ENCODE assay signal across 9 cellular contexts in the genomic region with DNA sequence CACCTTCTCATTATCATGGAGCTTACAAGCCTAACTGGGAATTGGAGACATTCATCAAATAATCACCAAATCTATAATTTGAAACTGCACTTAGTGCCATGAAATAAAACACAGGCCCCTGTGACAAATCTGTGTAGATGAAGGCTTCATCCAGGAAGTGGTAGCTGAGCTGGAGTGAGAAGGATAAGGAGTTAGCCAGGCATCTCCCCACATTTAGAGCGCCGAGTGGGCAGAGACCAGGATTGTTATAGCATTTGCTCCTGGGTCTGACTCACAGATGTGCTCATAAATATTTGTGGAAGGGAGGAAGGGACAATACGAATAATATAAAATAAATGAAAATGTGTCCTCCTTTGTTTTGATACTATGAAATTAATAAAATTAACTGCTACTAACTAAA. TPM values are rescaled to one million over a fixed set of nuclear protein-coding genes. Genes with fewer than 3 reads are reported as not detected.
DNase-seq lines count a peak whose midpoint lies in the region; ATAC-seq, FAIRE-seq and TF ChIP-seq lines count a peak whose summit lies in the region.
"Had no signal": no experiment of that assay in that cellular context is flagged by ENCODE, and none has a peak within 500 bp of the region (broad histone marks: within the 10 kb centered on the region; RNA-seq: fewer than 3 reads in every experiment).

No MANE protein-coding gene starts in this region.

- peaks cover 42% of the 10 kb centered on the region for H3K79me2 ChIP-seq in KMS-11 (ENCODE audit: insufficient read depth, low read depth)

- H3K36me3 Mint-ChIP-seq in naive thymus-derived CD4-positive, alpha-beta T cell: peaks cover 0 to 16% (median under 1%) of the 10 kb centered on the region in 5 donors

- no peak overlapping the region for H3K4me3 ChIP-seq in KMS-11 (IDR thresholded peaks at IDR 0.05; ENCODE audit: insufficient read depth, low read depth, low read length)
- H3K4me3 ChIP-seq in bronchial epithelial cell (ENCODE audit: low read depth, low read length): no peak overlapping the region
- H3K4me3 ChIP-seq in naive thymus-derived CD4-positive, alpha-beta T cell (ENCODE audit: low read length): no peak overlapping the region

- H3K9ac ChIP-seq in KMS-11: peak overlapping the region; percentile 100; the same call in 1 of the 2 replicates

- H3K4me2 ChIP-seq in KMS-11: peak overlapping the region; percentile 76

- FAIRE-seq in bronchial epithelial cell (lab: Jason Lieb, UNC): no peak

- H3K27ac Mint-ChIP-seq in naive thymus-derived CD4-positive, alpha-beta T cell: peak overlapping the region in 5 of 9 donors; percentile 45 to 92 (median 82)

- H3K36me3 ChIP-seq in KMS-11 (ENCODE audit: insufficient read depth): peaks cover 15% of the 10 kb centered on the region
- peaks cover 5% of the 10 kb centered on the region for H3K36me3 ChIP-seq in bronchial epithelial cell (ENCODE audit: control insufficient read depth, insufficient read depth, low read length)
- peaks cover 3 to 10% (median 4%) of the 10 kb centered on the region in 3 experiments for H3K36me3 ChIP-seq in naive thymus-derived CD4-positive, alpha-beta T cell (ENCODE audit: control insufficient read depth in 2 of 3, insufficient read depth in 3 of 3, low read length in 3 of 3)

- H3K27ac ChIP-seq in KMS-11: peak overlapping the region; percentile 99; the same call in 1 of the 2 replicates
- no peak overlapping the region for H3K27ac ChIP-seq in naive thymus-derived CD4-positive, alpha-beta T cell (ENCODE audit: low read depth, low read length)

- TF ChIP-seq CTCF in KMS-11 (conservative IDR thresholded peaks at IDR 0.05; ENCODE audit: low read depth, low read length) (no peak), bronchial epithelial cell (IDR thresholded peaks at IDR 0.05; ENCODE audit: insufficient read depth, low read length, severe bottlenecking) (no peak)

- POLR2A ChIA-PET in naive thymus-derived CD4-positive, alpha-beta T cell (lab: Charles Lee): interaction anchor here (0.9 to 5.5 kb wide), 6 partner anchors 13 to 209 kb away, joined by 3 to 52 read pairs (median 4); a partner anchor contains a TSS

- H3K27me3 ChIP-seq in KMS-11 (ENCODE audit: insufficient read depth, low read depth) (no peaks in the 10 kb centered on the region; the same call in 1 of the 2 replicates), bronchial epithelial cell (ENCODE audit: control insufficient read depth, insufficient read depth, low read length) (no peaks in the 10 kb centered on the region)
- no peaks in the 10 kb centered on the region for H3K27me3 ChIP-seq in naive thymus-derived CD4-positive, alpha-beta T cell (ENCODE audit: control insufficient read depth in 2 of 2, insufficient read depth in 2 of 2, low read length in 2 of 2)

- peaks cover 0 to 1% (median 0%) of the 10 kb centered on the region in 11 donors for H3K9me3 Mint-ChIP-seq in naive thymus-derived CD4-positive, alpha-beta T cell

- CTCF ChIA-PET in naive thymus-derived CD4-positive, alpha-beta T cell (lab: Charles Lee): interaction anchor here (1.1 to 2.1 kb wide), 2 partner anchors 115 to 210 kb away, joined by 3 to 6 read pairs; no protein-coding TSS in a partner anchor

- H4K20me1 ChIP-seq in KMS-11 (ENCODE audit: insufficient read depth): peaks cover 18% of the 10 kb centered on the region

- intact Hi-C loops in naive thymus-derived CD4-positive, alpha-beta T cell (cut with micrococcal nuclease): loop anchor here in 1 of 2 donors (5.0 kb wide), 1 partner anchor 351 kb away; a partner anchor contains a TSS

- DNase-seq in AG08396 (ENCODE audit: low spot score) (peak; percentile 63), bronchial epithelial cell (ENCODE audit: low read depth) (peak; percentile 41), NCI-H2171 (lab: John Stamatoyannopoulos, UW) (no peak), NCI-H187 treated with DMSO at 0.1 percent for 48 hours (lab: John Stamatoyannopoulos, UW) (no peak)
- DNase-seq in naive thymus-derived CD4-positive, alpha-beta T cell: no peak
- DNase-seq in stimulated activated CD4-positive, alpha-beta T cell treated with anti-CD3 and anti-CD28 coated beads, Interleukin-4, amount 100 ng/mL, for 4 hours: no peak
- DNase-seq: SHP77 had no signal

- ATAC-seq in naive thymus-derived CD4-positive, alpha-beta T cell: no peak
- ATAC-seq in GM19324 (IDR thresholded peaks at IDR 0.05; ENCODE audit: low FRiP score, unreplicated experiment): no peak

- peak overlapping the region in 2 of 10 donors; percentile 14 to 68 for H3K4me3 Mint-ChIP-seq in naive thymus-derived CD4-positive, alpha-beta T cell

- H3K4me1 Mint-ChIP-seq in naive thymus-derived CD4-positive, alpha-beta T cell: peaks cover 12 to 38% (median 29%) of the 10 kb centered on the region in 7 donors

- H3K4me1 ChIP-seq in KMS-11 (ENCODE audit: low read depth, poor library complexity, severe bottlenecking): peaks cover 19% of the 10 kb centered on the region
- H3K4me1 ChIP-seq in naive thymus-derived CD4-positive, alpha-beta T cell (ENCODE audit: control insufficient read depth in 2 of 2, insufficient read depth in 2 of 2, low read length in 2 of 2): peaks cover 19 to 27% of the 10 kb centered on the region in 2 donors

- H3K27me3 Mint-ChIP-seq in naive thymus-derived CD4-positive, alpha-beta T cell: peaks cover 0 to 3% (median 0%) of the 10 kb centered on the region in 5 donors

- no peaks in the 10 kb centered on the region for H3K9me3 ChIP-seq in naive thymus-derived CD4-positive, alpha-beta T cell (ENCODE audit: control insufficient read depth in 2 of 3, low read length in 3 of 3)

- no peak overlapping the region for H2AFZ ChIP-seq in KMS-11 (ENCODE audit: low read depth)

RNA-seq across cellular contexts. Expression of a gene that starts 2.5 kb away (rescaled TPM):
- 81.9 and 103 TPM in 2 replicates for total RNA-seq in bronchial epithelial cell
- total RNA-seq in naive thymus-derived CD4-positive, alpha-beta T cell: 100 to 1,000 TPM in 4 of 5 experiments, 10 to 100 TPM in 1; 96.3 to 268 (median 178) TPM
- 100 to 1,000 TPM in 1 of 2 donors, 10 to 100 TPM in 1; 79.8 to 120 TPM for polyA plus RNA-seq in naive thymus-derived CD4-positive, alpha-beta T cell

RNA-seq across cellular contexts. Expression of a gene that starts 24.8 kb away (rescaled TPM):
- total RNA-seq in bronchial epithelial cell: 27.9 and 33.0 TPM in 2 replicates
- 10 to 100 TPM; 20.4 to 34.2 (median 26.3) TPM for total RNA-seq in naive thymus-derived CD4-positive, alpha-beta T cell
- 10 to 100 TPM; 11.8 to 12.2 TPM for polyA plus RNA-seq in naive thymus-derived CD4-positive, alpha-beta T cell

RNA-seq across cellular contexts. Expression of a gene that starts 40.9 kb away (rescaled TPM):
- 41.3 and 67.6 TPM in 2 replicates for total RNA-seq in bronchial epithelial cell
- total RNA-seq in naive thymus-derived CD4-positive, alpha-beta T cell: 100 to 1,000 TPM in 2 of 5 experiments, 10 to 100 TPM in 3; 55.1 to 137 (median 83.2) TPM
- polyA plus RNA-seq in naive thymus-derived CD4-positive, alpha-beta T cell: 100 to 1,000 TPM; 312 to 347 TPM

RNA-seq across cellular contexts. Expression of a gene that starts 47.8 kb away (rescaled TPM):
- 4.5 and 5.5 TPM in 2 replicates for total RNA-seq in bronchial epithelial cell
- total RNA-seq in naive thymus-derived CD4-positive, alpha-beta T cell: 10 to 100 TPM; 25.6 to 73.8 (median 35.1) TPM
- polyA plus RNA-seq in naive thymus-derived CD4-positive, alpha-beta T cell: 100 to 1,000 TPM; 115 to 121 TPM

RNA-seq across cellular contexts. Expression of a gene that starts 59.1 kb away (rescaled TPM):
- 240 and 318 TPM in 2 replicates for total RNA-seq in bronchial epithelial cell
- 100 to 1,000 TPM in 1 of 5 experiments, 10 to 100 TPM in 4; 38.5 to 118 (median 61.4) TPM for total RNA-seq in naive thymus-derived CD4-positive, alpha-beta T cell
- 100 to 1,000 TPM; 168 to 175 TPM for polyA plus RNA-seq in naive thymus-derived CD4-positive, alpha-beta T cell

Comparison
In these comparisons a context has a peak if more than half of its experiments do, and no peak if none do; other contexts are left out.
1. DNase-seq: peak in AG08396 (single experiment) and bronchial epithelial cell (single experiment); none in naive thymus-derived CD4-positive, alpha-beta T cell (0 of 9), NCI-H2171 (single experiment), stimulated activated CD4-positive, alpha-beta T cell treated with anti-CD3 and anti-CD28 coated beads, Interleukin-4, amount 100 ng/mL, for 4 hours (0 of 2) and NCI-H187 treated with DMSO at 0.1 percent for 48 hours (single experiment).